22 cellular contexts compared by ENCODE assay signal in the genomic region with DNA sequence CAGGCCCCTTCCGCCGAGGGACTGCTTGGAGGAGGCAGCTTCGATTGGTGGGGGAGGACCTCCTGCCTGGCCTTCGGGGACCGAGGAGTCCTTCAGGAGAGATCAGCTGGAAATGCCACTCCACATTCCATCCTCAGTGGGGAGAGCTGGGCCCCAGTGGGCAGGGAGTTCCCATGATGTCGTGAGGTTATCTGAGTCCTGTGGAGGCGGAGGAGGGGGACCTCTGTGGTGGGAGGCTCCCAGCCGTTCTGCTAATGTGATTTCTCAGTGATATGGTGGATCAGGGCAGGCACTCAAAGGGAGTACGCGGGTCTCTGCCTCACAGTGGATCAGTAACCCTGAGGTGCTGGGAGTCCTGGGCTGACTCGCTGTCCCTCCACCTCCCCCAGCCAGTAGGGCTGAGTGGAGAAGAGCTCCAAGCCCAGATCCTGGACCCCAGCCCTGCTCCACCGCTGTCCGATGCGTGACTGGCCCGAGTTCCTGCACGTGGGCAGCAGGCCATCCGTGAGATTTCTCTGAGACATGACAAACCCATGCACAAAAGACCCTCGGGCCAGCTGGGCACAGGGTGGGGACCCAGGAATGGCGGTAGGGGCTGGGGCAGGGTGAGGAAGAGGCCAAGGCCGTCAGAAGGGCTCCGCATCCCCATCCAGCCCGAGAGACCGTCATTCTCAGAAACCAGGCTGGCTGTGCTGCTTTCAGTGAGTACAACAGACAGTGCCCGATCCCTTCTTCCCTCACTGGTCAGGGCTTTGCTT.
A peak's percentile ranks its signal among the peaks of the same experiment; 100 is the strongest.
DNase-seq lines count a peak whose midpoint lies in the region; ATAC-seq and TF ChIP-seq lines count a peak whose summit lies in the region.
"Had no signal": no experiment of that assay in that cellular context is flagged by ENCODE, and none has a peak within 500 bp of the region (broad histone marks: within the 10 kb centered on the region; RNA-seq: fewer than 3 reads in every experiment).

No MANE protein-coding gene starts in this region.

- intact Hi-C loops in Right ventricle myocardium inferior (cut with DNase I) (no loop called here), left ventricle myocardium superior (cut with micrococcal nuclease) (loop anchor here (10.0 kb wide), 1 partner anchor 1015 kb away; no protein-coding TSS in a partner anchor)

- CTCF ChIA-PET in HEK293 (lab: Yijun Ruan, JAX): no interaction called here

- H3K36me3 Mint-ChIP-seq in neural crest cell (ENCODE audit: low read depth): peaks cover 4% of the 10 kb centered on the region
- H3K36me3 Mint-ChIP-seq: CD4-positive, CD25-positive, alpha-beta regulatory T cell; CD8-positive, alpha-beta T cell had no signal

- H3K36me3 ChIP-seq in HEK293 (ENCODE audit: control insufficient read depth in 2 of 2, insufficient read depth in 1 of 2, low read length in 2 of 2): no peaks in the 10 kb centered on the region
- H3K36me3 ChIP-seq: BLaER1 had no signal

- no peaks in the 10 kb centered on the region for H3K9me3 ChIP-seq in HEK293 (ENCODE audit: control insufficient read depth, insufficient read depth, low read depth, low read length)
- H3K9me3 ChIP-seq: BLaER1 had no signal

- H3K27me3 Mint-ChIP-seq in neural crest cell (ENCODE audit: low read depth): no peaks in the 10 kb centered on the region
- H3K27me3 Mint-ChIP-seq: B cell; CD4-positive, CD25-positive, alpha-beta regulatory T cell had no signal

- H3K27ac ChIP-seq in HEK293 (ENCODE audit: extremely low read depth, low read depth, low read length): no peak overlapping the region
- H3K27ac ChIP-seq: 22Rv1, BLaER1, C4-2B, GM23248 had no signal

- H3K4me3 Mint-ChIP-seq in neural crest cell: no peak overlapping the region
- H3K4me3 Mint-ChIP-seq: B cell; CD4-positive, CD25-positive, alpha-beta regulatory T cell; CD8-positive, alpha-beta T cell; HFFc6 had no signal

- H3K9me3 Mint-ChIP-seq in neural crest cell: peaks cover 5% of the 10 kb centered on the region

- H3K4me3 ChIP-seq in HEK293 (ENCODE audit: low read depth, low read length): no peak overlapping the region
- H3K4me3 ChIP-seq: BLaER1, GM12878, GM23248 had no signal

- no peaks in the 10 kb centered on the region for H3K4me1 ChIP-seq in HEK293 (ENCODE audit: control insufficient read depth, insufficient read depth, low read length)
- H3K4me1 ChIP-seq: Caco-2 had no signal

- H3K27ac Mint-ChIP-seq in neural crest cell (ENCODE audit: unreplicated experiment): peak overlapping the region; percentile 78
- H3K27ac Mint-ChIP-seq: B cell; CD4-positive, CD25-positive, alpha-beta regulatory T cell; CD8-positive, alpha-beta T cell; HFFc6 had no signal

- peak; percentile 56 for DNase-seq in Right ventricle myocardium inferior (ENCODE audit: missing footprints)
- DNase-seq in left ventricle myocardium superior: no peak
- DNase-seq in neural crest cell (ENCODE audit: low read depth, low spot score): no peak
- no peak for DNase-seq in stimulated activated CD4-positive, alpha-beta T cell treated with anti-CD3 and anti-CD28 coated beads, Interleukin-12 subunit alpha, Interleukin-12 subunit beta, amount 100 ng/mL, for 4 hours
- DNase-seq in SIG-M5 (lab: John Stamatoyannopoulos, UW): no peak
- DNase-seq: Caco-2; CD4-positive, CD25-positive, alpha-beta regulatory T cell; CD8-positive, alpha-beta T cell; DMS 273 treated with DMSO at 0.1 percent for 48 hours; DMS79; EL; GDM1; GM23248; H7; HFFc6 had no signal

- H3K4me1 Mint-ChIP-seq in neural crest cell: no peaks in the 10 kb centered on the region
- H3K4me1 Mint-ChIP-seq: B cell; CD4-positive, CD25-positive, alpha-beta regulatory T cell had no signal

- ATAC-seq in Right ventricle myocardium inferior: no peak
- ATAC-seq in left ventricle myocardium superior: no peak
- ATAC-seq: CD8-positive, alpha-beta T cell; GM12878; HCT116 had no signal

- TF ChIP-seq CTCF in HEK293 (tag by site-specific recombination; IDR thresholded peaks at IDR 0.05) (no peak), neural crest cell (conservative IDR thresholded peaks at IDR 0.05) (no peak)

- POLR2A ChIA-PET in HEK293 (lab: Yijun Ruan, JAX): no interaction called here

TF ChIP-seq in HEK293, 187 proteins besides CTCF, POLR2A, EP300 and RAD21:
- peak; percentile 68 for TF ChIP-seq ZIC2 (tag by site-specific recombination; IDR thresholded peaks at IDR 0.05)
- peak; percentile 33 for TF ChIP-seq GLIS1 (tag by site-specific recombination; IDR thresholded peaks at IDR 0.05)
- TF ChIP-seq HOXA7 (CRISPR knock-in tag; IDR thresholded peaks at IDR 0.05; ENCODE audit: borderline replicate concordance): no peak
